In the genomic region with DNA sequence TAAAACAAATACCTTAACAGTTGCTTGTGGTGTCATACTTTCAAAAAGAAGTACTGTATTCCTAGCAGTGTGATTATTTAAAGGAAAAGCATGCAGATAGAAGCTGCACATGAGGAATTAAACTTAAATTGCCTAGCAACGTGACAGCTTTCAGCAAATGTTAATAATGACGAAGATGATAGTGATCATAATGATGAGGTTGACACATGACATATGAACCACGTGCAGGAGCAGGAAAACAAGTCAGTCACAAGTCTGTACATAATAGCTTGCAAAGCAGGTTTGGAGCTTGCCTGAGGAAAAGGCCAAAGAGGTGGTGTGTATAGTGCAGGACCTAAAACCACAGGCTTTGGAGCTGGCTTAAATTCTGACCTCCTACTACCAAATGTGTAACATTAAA, we compare ENCODE assay signal across 16 cellular contexts. TPM values are rescaled to one million over a fixed set of nuclear protein-coding genes. Genes with fewer than 3 reads are reported as not detected.
DNase-seq lines count a peak whose midpoint lies in the region; ATAC-seq, FAIRE-seq and TF ChIP-seq lines count a peak whose summit lies in the region.
"Had no signal": no experiment of that assay in that cellular context is flagged by ENCODE, and none has a peak within 500 bp of the region (broad histone marks: within the 10 kb centered on the region; RNA-seq: fewer than 3 reads in every experiment).

No MANE protein-coding gene starts in this region.

- TF ChIP-seq CTCF in C4-2B (conservative IDR thresholded peaks at IDR 0.05), result no peak
- TF ChIP-seq CTCF in bronchial epithelial cell (IDR thresholded peaks at IDR 0.05; ENCODE audit: insufficient read depth, low read length, severe bottlenecking), result no peak
- no peak for TF ChIP-seq CTCF in parathyroid adenoma (IDR thresholded peaks at IDR 0.05)

- H3K36me3 ChIP-seq in bronchial epithelial cell (ENCODE audit: control insufficient read depth, insufficient read depth, low read length) (no peaks in the 10 kb centered on the region), parathyroid adenoma (ENCODE audit: control insufficient read depth, insufficient read depth, low read length) (no peaks in the 10 kb centered on the region)
- H3K36me3 ChIP-seq: BE2C had no signal

- no peak overlapping the region for H3K9ac ChIP-seq in parathyroid adenoma

- no peak overlapping the region for H2AFZ ChIP-seq in parathyroid adenoma

- DNase-seq in HT-29 (ENCODE audit: low spot score) (peak; percentile 32), bronchial epithelial cell (ENCODE audit: low read depth) (peak; percentile 80), SW 1271 (lab: John Stamatoyannopoulos, UW) (no peak), dermis blood vessel endothelial cell (no peak)
- DNase-seq in stimulated activated CD4-positive, alpha-beta T cell treated with anti-CD3 and anti-CD28 coated beads, Interleukin-4, amount 100 ng/mL, for 1 hour, result no peak
- DNase-seq: BE2C; CD8-positive, alpha-beta T cell; GOT3; IMR-90; NCI-H1694; SHP77 had no signal

- H3K9me3 ChIP-seq in parathyroid adenoma (ENCODE audit: control insufficient read depth, low read length), result no peaks in the 10 kb centered on the region
- H3K9me3 ChIP-seq: BE2C had no signal

- H3K27me3 ChIP-seq in bronchial epithelial cell (ENCODE audit: control insufficient read depth, insufficient read depth, low read length) (no peaks in the 10 kb centered on the region), parathyroid adenoma (ENCODE audit: control insufficient read depth, insufficient read depth, low read length) (no peaks in the 10 kb centered on the region)
- H3K27me3 ChIP-seq: BE2C had no signal

- peak overlapping the region; percentile 44 for H3K27ac ChIP-seq in C4-2B
- H3K27ac ChIP-seq in parathyroid adenoma, result peak overlapping the region; percentile 94

- H3K79me2 ChIP-seq in parathyroid adenoma, result no peaks in the 10 kb centered on the region

- no peak for ATAC-seq in HG02678 (IDR thresholded peaks at IDR 0.05; ENCODE audit: unreplicated experiment)
- ATAC-seq: CD8-positive, alpha-beta T cell had no signal

- peak overlapping the region; percentile 26 for H3K4me2 ChIP-seq in parathyroid adenoma (ENCODE audit: low read length)

- FAIRE-seq in bronchial epithelial cell (lab: Jason Lieb, UNC), result no peak
- FAIRE-seq: D721Med, RCC 7860 had no signal

- H3K4me1 ChIP-seq in parathyroid adenoma, result peaks cover 13% of the 10 kb centered on the region
- H3K4me1 ChIP-seq: BE2C had no signal

- no peak overlapping the region for H3K4me3 ChIP-seq in bronchial epithelial cell (ENCODE audit: low read depth, low read length)
- peak overlapping the region; percentile 8 for H3K4me3 ChIP-seq in parathyroid adenoma (ENCODE audit: low read depth, low read length)

RNA-seq across cellular contexts. Expression of gene PIK3C2A, which starts 30.6 kb away (rescaled TPM):
- total RNA-seq in HT-29 (2014; rRNA removed; shearing (Covaris generic)), result 25.8 and 32.2 TPM in 2 replicates
- total RNA-seq in bronchial epithelial cell, result 35.0 and 40.3 TPM in 2 replicates
- 91.9 and 115 TPM in 2 replicates for total RNA-seq in dermis blood vessel endothelial cell

RNA-seq across cellular contexts. Expression of gene NUCB2, which starts 38.2 kb away (rescaled TPM):
- 6.9 and 9.5 TPM in 2 replicates for total RNA-seq in HT-29 (2014; rRNA removed; shearing (Covaris generic))
- 47.7 and 84.2 TPM in 2 replicates for total RNA-seq in bronchial epithelial cell
- total RNA-seq in dermis blood vessel endothelial cell, result 57.2 and 77.1 TPM in 2 replicates

Comparison
In these comparisons a context has a peak if more than half of its experiments do, and no peak if none do; other contexts are left out.
1. DNase-seq: peak in HT-29 (single experiment) and bronchial epithelial cell (single experiment); none in stimulated activated CD4-positive, alpha-beta T cell treated with anti-CD3 and anti-CD28 coated beads, Interleukin-4, amount 100 ng/mL, for 1 hour (single experiment), SW 1271 (0 of 2) and dermis blood vessel endothelial cell (single experiment).